Comparison of ENCODE assay signal across 7 cellular contexts in the genomic region with DNA sequence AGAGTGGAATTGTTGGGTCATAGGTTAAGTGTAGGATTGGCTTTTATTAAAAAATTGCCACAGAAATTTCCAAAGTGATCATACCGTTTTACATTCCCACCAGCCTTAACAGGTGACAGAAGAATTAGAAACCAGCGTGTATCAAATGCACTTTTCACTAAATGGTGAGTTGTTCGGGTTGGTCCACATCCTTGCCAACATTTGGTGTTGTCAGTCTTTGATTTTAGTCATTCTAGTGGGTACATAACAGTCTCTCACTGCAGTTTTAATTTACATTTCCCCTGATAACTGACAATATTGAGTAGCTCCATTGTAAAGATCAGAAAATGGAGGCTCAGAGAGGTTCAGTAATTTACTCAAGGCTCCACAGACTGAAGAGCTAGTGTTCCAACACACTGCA.
"Had no signal": no experiment of that assay in that cellular context is flagged by ENCODE, and none has a peak within 500 bp of the region (broad histone marks: within the 10 kb centered on the region; RNA-seq: fewer than 3 reads in every experiment).

No MANE protein-coding gene starts in this region.

- H3K27ac Mint-ChIP-seq: IgD-negative memory B cell had no signal

- DNase-seq: IMR-90, KBM-7, KG1 had no signal

- H3K4me1 Mint-ChIP-seq: IgD-negative memory B cell had no signal

- H3K27ac ChIP-seq: HL-60, KMS-11 had no signal

- H3K4me3 Mint-ChIP-seq: IgD-negative memory B cell had no signal

- FAIRE-seq: HTR-8/SVneo had no signal

- H3K9ac ChIP-seq: KMS-11 had no signal

- H3K36me3 Mint-ChIP-seq: IgD-negative memory B cell had no signal

- H3K4me2 ChIP-seq: KMS-11 had no signal
